In the genomic region with DNA sequence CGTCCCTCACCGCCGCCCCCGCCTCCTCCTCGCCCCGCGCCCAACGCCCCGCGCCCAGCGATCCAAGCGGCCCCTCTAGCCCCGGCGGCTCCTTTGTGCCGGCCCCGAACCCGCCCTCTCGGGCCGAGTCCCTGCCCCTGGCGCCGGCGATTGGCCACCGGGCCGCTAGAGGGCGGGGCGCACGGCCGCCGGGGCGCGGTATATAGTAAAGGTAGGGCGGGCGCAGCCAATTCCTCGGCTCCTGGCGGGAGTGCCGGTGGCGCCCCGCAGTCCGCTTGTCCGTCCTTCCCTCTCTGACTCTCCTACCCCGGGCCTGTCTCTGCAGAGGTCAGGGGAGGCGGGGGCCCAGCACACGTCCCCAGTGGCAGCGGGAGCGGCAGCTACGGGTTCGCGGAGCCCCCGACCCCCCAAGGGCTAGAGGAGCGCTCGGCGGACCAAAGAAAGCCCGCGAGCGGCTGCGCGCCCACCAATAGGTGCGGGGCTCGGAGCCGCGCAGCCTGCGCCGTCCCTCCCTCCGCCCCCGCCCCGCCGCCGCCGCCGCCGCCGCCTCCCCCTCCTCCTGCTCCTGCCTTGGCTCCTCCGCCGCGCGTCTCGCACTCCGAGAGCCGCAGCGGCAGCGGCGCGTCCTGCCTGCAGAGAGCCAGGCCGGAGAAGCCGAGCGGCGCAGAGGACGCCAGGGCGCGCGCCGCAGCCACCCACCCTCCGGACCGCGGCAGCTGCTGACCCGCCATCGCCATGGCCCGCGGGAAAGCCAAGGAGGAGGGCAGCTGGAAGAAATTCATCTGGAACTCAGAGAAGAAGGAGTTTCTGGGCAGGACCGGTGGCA, we compare ENCODE assay signal across 8 cellular contexts. TPM values are rescaled to one million over a fixed set of nuclear protein-coding genes. Genes with fewer than 3 reads are reported as not detected.
DNase-seq lines count a peak whose midpoint lies in the region; ATAC-seq, FAIRE-seq and TF ChIP-seq lines count a peak whose summit lies in the region.

A gene (plus strand): TSS at position 596 of the 826 bp plus-strand sequence. CDS start 140 bp downstream, at position 736.

- FAIRE-seq in GM19239 (lab: Jason Lieb, UNC), result peak; percentile 78

- peak; percentile 95 for ATAC-seq in HG03439 (IDR thresholded peaks at IDR 0.05; ENCODE audit: unreplicated experiment)
- peak; percentile 80 for ATAC-seq in left lobe of liver

- H3K9me3 ChIP-seq in BLaER1 treated with 17β-estradiol and CSF1 and Interleukin-3, amounts not matched to agents 10 nM and 100 nM (replicated peaks in 1 of 11), result no peaks in the 10 kb centered on the region

- DNase-seq in GM19239 (ENCODE audit: insufficient read length, low spot score) (peak; percentile 82), NCI-H510A treated with DMSO at 0.1 percent for 48 hours (lab: John Stamatoyannopoulos, UW) (peak; percentile 92), coronary artery (ENCODE audit: low spot score) (peak; percentile 86), left lobe of liver (ENCODE audit: low spot score) (peak; percentile 95)
- DNase-seq in activated CD4-positive, alpha-beta T cell treated with anti-CD3 and anti-CD28 coated beads, Interleukin-2, amount 10 ng/mL, durations not matched to agents 24 days and 14 days, result peak; percentile 96
- peak; percentile 66 for DNase-seq in stimulated activated CD4-positive, alpha-beta T cell treated with anti-CD3 and anti-CD28 coated beads, Interleukin-2, amount 100 ng/mL, for 4 hours (ENCODE audit: low read depth)

- peak within 1 kb of the TSS; percentile 47 to 70 (median 61); a peak in 18 of 22 replicates for H3K27ac ChIP-seq in BLaER1 treated with 17β-estradiol and CSF1 and Interleukin-3, amounts not matched to agents 10 nM and 100 nM
- H3K27ac ChIP-seq in coronary artery, result peak within 1 kb of the TSS; percentile 80 to 90

- H3K9me3 Mint-ChIP-seq in activated CD4-positive, alpha-beta T cell treated with anti-CD3 and anti-CD28 coated beads, Interleukin-2, amount 10 ng/mL, durations not matched to agents 24 days and 14 days, result no peaks in the 10 kb centered on the region

- 0 out of 22 replicates have a peak, but pooled peaks cover 0 to under 1% (median 0%) of the 10 kb centered on the region in 11 experiments for H3K36me3 ChIP-seq in BLaER1 treated with 17β-estradiol and CSF1 and Interleukin-3, amounts not matched to agents 10 nM and 100 nM

- peak within 1 kb of the TSS; percentile 59 to 85 (median 77) for H3K9ac ChIP-seq in BLaER1 treated with 17β-estradiol and CSF1 and Interleukin-3, amounts not matched to agents 10 nM and 100 nM

- peaks cover 47% of the 10 kb centered on the region for H3K4me1 Mint-ChIP-seq in activated CD4-positive, alpha-beta T cell treated with anti-CD3 and anti-CD28 coated beads, Interleukin-2, amount 10 ng/mL, durations not matched to agents 24 days and 14 days

- peak; percentile 63 for TF ChIP-seq CTCF in coronary artery (IDR thresholded peaks at IDR 0.05)

- peaks cover 8 to 39% (median 26%) of the 10 kb centered on the region in 11 experiments; a peak in 20 of 22 replicates for H3K27me3 ChIP-seq in BLaER1 treated with 17β-estradiol and CSF1 and Interleukin-3, amounts not matched to agents 10 nM and 100 nM

- peaks cover 0 to 7% (median 0%) of the 10 kb centered on the region in 11 experiments; a peak in 3 of 22 replicates for H4K20me1 ChIP-seq in BLaER1 treated with 17β-estradiol and CSF1 and Interleukin-3, amounts not matched to agents 10 nM and 100 nM

- peak within 1 kb of the TSS; percentile 85 for H3K4me3 Mint-ChIP-seq in activated CD4-positive, alpha-beta T cell treated with anti-CD3 and anti-CD28 coated beads, Interleukin-2, amount 10 ng/mL, durations not matched to agents 24 days and 14 days

- H3K4me2 ChIP-seq in BLaER1 treated with 17β-estradiol and CSF1 and Interleukin-3, amounts not matched to agents 10 nM and 100 nM, result peak within 1 kb of the TSS; percentile 83 to 100 (median 95)

- intact Hi-C loops in activated CD4-positive, alpha-beta T cell treated with anti-CD3 and anti-CD28 coated beads, Interleukin-2, amount 10 ng/mL, durations not matched to agents 24 days and 14 days (cut with micrococcal nuclease), result loop anchor here (2.0 to 10.0 kb wide), 6 partner anchors 32 to 1554 kb away; a partner anchor contains a TSS

- H3K4me1 ChIP-seq in BLaER1 treated with 17β-estradiol and CSF1 and Interleukin-3, amounts not matched to agents 10 nM and 100 nM, result peaks cover 32 to 52% (median 42%) of the 10 kb centered on the region in 10 experiments

- H3K4me3 ChIP-seq in BLaER1 treated with 17β-estradiol and CSF1 and Interleukin-3, amounts not matched to agents 10 nM and 100 nM, result peak within 1 kb of the TSS; percentile 69 to 97 (median 78)
- H3K4me3 ChIP-seq in coronary artery, result peak within 1 kb of the TSS; percentile 85

- H3K36me3 Mint-ChIP-seq in activated CD4-positive, alpha-beta T cell treated with anti-CD3 and anti-CD28 coated beads, Interleukin-2, amount 10 ng/mL, durations not matched to agents 24 days and 14 days (ENCODE audit: low read depth), result peaks cover 7% of the 10 kb centered on the region

- peaks cover 19% of the 10 kb centered on the region for H3K27me3 Mint-ChIP-seq in activated CD4-positive, alpha-beta T cell treated with anti-CD3 and anti-CD28 coated beads, Interleukin-2, amount 10 ng/mL, durations not matched to agents 24 days and 14 days

- H3K27ac Mint-ChIP-seq in activated CD4-positive, alpha-beta T cell treated with anti-CD3 and anti-CD28 coated beads, Interleukin-2, amount 10 ng/mL, durations not matched to agents 24 days and 14 days, result peak within 1 kb of the TSS; percentile 85

RNA-seq across cellular contexts. Expression of the gene that starts here (rescaled TPM):
- total RNA-seq in activated CD4-positive, alpha-beta T cell treated with anti-CD3 and anti-CD28 coated beads, Interleukin-2, amount 10 ng/mL, durations not matched to agents 24 days and 14 days, result 12.5 and 15.3 TPM in 2 replicates
- 70.3 TPM for total RNA-seq in left lobe of liver

Comparison
In these comparisons a context has a peak if more than half of its experiments do, and no peak if none do; other contexts are left out.
1. Peak in every context shown above with its lines: DNase-seq, ATAC-seq, H3K4me3 ChIP-seq and H3K27ac ChIP-seq.